Comparison of ENCODE assay signal across 8 cellular contexts in the genomic region with DNA sequence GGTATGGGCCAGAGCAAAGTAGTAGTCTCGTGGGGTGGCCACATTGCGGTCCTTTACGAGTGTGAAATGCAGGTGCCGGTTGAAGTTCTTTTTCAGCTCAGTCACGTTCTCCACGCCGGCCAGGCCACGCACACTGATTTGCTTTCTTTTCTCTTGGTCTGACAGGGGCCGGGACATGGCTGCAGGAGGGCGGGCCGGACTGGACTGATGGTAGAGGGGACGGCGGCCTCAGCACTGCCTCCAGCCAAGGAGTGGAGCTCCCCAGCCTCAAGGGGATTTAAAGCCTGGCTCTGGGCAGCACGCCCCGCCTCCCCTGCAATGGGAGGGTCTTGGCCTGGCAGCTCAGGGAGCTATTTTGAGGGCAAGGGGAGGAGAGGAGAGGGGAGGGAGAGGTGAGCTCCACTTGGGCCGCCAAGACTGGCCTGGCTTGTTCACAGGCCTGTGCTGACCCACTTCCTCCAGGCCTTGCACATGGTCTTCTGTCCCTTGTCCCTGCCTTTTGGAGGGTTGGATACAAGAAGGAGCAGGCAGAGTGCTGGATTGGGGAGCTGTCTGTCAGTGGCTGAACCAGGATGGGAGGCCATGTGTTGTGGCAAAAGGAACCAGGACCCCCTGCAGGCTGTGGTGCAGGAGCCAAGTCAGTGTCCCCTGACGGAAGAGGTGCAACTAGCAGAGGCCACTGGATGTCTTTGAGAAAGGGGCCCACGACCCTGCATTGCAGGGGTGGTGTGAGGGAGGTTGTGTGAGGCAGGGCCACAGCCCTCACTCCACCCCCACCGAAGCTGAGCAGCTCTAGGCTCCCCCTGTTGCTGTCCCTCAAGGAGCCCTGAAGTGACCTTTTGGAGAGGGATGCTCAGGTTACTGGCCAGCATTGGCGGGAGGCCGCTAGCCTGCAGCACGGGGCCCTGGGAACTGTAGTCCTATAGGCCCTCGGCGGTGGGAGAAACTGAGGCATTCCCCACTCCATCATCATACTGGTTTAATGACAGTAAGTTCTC. TPM values are rescaled to one million over a fixed set of nuclear protein-coding genes. Genes with fewer than 3 reads are reported as not detected.
DNase-seq lines count a peak whose midpoint lies in the region; TF ChIP-seq lines count a peak whose summit lies in the region.

A gene (minus strand): TSS at position 253 of the 998 bp plus-strand sequence. CDS start 76 bp downstream, at position 177.

- TF ChIP-seq CTCF in VCaP (conservative IDR thresholded peaks at IDR 0.05) (no peak), osteocyte (IDR thresholded peaks at IDR 0.05) (no peak)

- H3K27ac ChIP-seq in VCaP = peak within 1 kb of the TSS; percentile 36

- no peaks in the 10 kb centered on the region for H3K9me3 Mint-ChIP-seq in osteocyte (ENCODE audit: unreplicated experiment)

- H3K27ac Mint-ChIP-seq in osteocyte (ENCODE audit: unreplicated experiment) = peak within 1 kb of the TSS; percentile 62

- DNase-seq in ELF-1 (ENCODE audit: low read depth, low spot score) = peak; percentile 90
- peak; percentile 73 for DNase-seq in globus pallidus (ENCODE audit: low spot score)
- DNase-seq in osteocyte (ENCODE audit: extremely low spot score, unreplicated experiment) = no peak
- no peak for DNase-seq in UCSD-AML1 (lab: John Stamatoyannopoulos, UW; ENCODE audit: unreplicated experiment)
- DNase-seq in RKO (ENCODE audit: low spot score) = no peak
- DNase-seq in NCI-H1417 treated with DMSO at 0.1 percent for 48 hours (lab: John Stamatoyannopoulos, UW) = no peak
- DNase-seq in DMS79 treated with DMSO at 0.1 percent for 48 hours (lab: John Stamatoyannopoulos, UW) = no peak

- no peak within 1 kb of the TSS for H3K4me3 Mint-ChIP-seq in osteocyte (ENCODE audit: unreplicated experiment)

- H3K27me3 Mint-ChIP-seq in osteocyte (ENCODE audit: unreplicated experiment) = no peaks in the 10 kb centered on the region

- peaks cover 21% of the 10 kb centered on the region for H3K36me3 Mint-ChIP-seq in osteocyte (ENCODE audit: unreplicated experiment)

- peaks cover 50% of the 10 kb centered on the region for H3K4me1 Mint-ChIP-seq in osteocyte (ENCODE audit: unreplicated experiment)

RNA-seq across cellular contexts. Expression of the gene that starts here (rescaled TPM):
- total RNA-seq in osteocyte = 0.73 and 0.84 TPM in 2 replicates

Comparison
In these comparisons a context has a peak if more than half of its experiments do, and no peak if none do; other contexts are left out.
1. DNase-seq: peak in ELF-1 (single experiment) and globus pallidus (single experiment); none in osteocyte (single experiment), UCSD-AML1 (single experiment), RKO (single experiment), NCI-H1417 treated with DMSO at 0.1 percent for 48 hours (single experiment) and DMS79 treated with DMSO at 0.1 percent for 48 hours (single experiment).